Comparison of ENCODE assay signal across 18 cellular contexts in genomic region chr18:65363911-65364632, GRCh38.
DNase-seq lines count a peak whose midpoint lies in the region; ATAC-seq and TF ChIP-seq lines count a peak whose summit lies in the region.
"Had no signal": no experiment of that assay in that cellular context is flagged by ENCODE, and none has a peak within 500 bp of the region (broad histone marks: within the 10 kb centered on the region; RNA-seq: fewer than 3 reads in every experiment).

No MANE protein-coding gene starts in this region.

- DNase-seq in PC-3 (peak; percentile 11), kidney epithelial cell (ENCODE audit: low read depth) (peak; percentile 1), trophoblast cell (peak in 1 of 2 donors; percentile 5), H7 (no peak)
- DNase-seq in stimulated activated naive CD8-positive, alpha-beta T cell treated with anti-CD3 and anti-CD28 coated beads, Interleukin-15, amount 100 ng/mL, for 72 hours, result no peak
- DNase-seq: DMS79, MG63, NCI-H1417 treated with DMSO at 0.1 percent for 48 hours, NCI-H187, NCI-H446, NCI-H526 had no signal

- peak overlapping the region; percentile 96 for H2BK120ac ChIP-seq in trophoblast cell (ENCODE audit: insufficient read depth, low read length, poor library complexity)

- H2AFZ ChIP-seq in PC-3 (ENCODE audit: low read length) (no peak overlapping the region), trophoblast cell (ENCODE audit: insufficient read depth, low read length, poor library complexity) (no peak overlapping the region)

- H2AK5ac ChIP-seq in trophoblast cell (ENCODE audit: low read length), result no peak overlapping the region

- no peaks in the 10 kb centered on the region for H3K36me3 ChIP-seq in BLaER1
- H3K36me3 ChIP-seq in PC-3 (ENCODE audit: low read depth, low read length), result no peaks in the 10 kb centered on the region
- no peaks in the 10 kb centered on the region for H3K36me3 ChIP-seq in kidney epithelial cell (ENCODE audit: control insufficient read depth, insufficient read depth, low read length)
- H3K36me3 ChIP-seq in trophoblast cell (ENCODE audit: control insufficient read depth in 1 of 2, insufficient read depth in 2 of 2, low read length in 2 of 2), result no peaks in the 10 kb centered on the region
- no peaks in the 10 kb centered on the region for H3K36me3 ChIP-seq in H7 (replicated peaks; ENCODE audit: control insufficient read depth, insufficient read depth, low read length)
- H3K36me3 ChIP-seq: HAP-1, MG63, SJSA1 had no signal

- H3K9ac ChIP-seq in BLaER1, result no peak overlapping the region
- H3K9ac ChIP-seq in PC-3 (ENCODE audit: low read length), result no peak overlapping the region
- no peak overlapping the region for H3K9ac ChIP-seq in trophoblast cell (ENCODE audit: low read length)

- BruUV-seq in PC-3 (replicated peaks; lab: Mats Ljungman, UMichigan), result no TSS peak

- ATAC-seq in PC-3 (no peak), GM21423 (IDR thresholded peaks at IDR 0.05; ENCODE audit: unreplicated experiment) (no peak)
- ATAC-seq in stimulated activated naive CD8-positive, alpha-beta T cell treated with anti-CD3 and anti-CD28 coated beads, Interleukin-15, amount 100 ng/mL, for 72 hours, result no peak
- ATAC-seq: HepG2, K562 had no signal

- no peaks in the 10 kb centered on the region for H3K27me3 ChIP-seq in BLaER1
- no peaks in the 10 kb centered on the region for H3K27me3 ChIP-seq in PC-3 (ENCODE audit: low read length)
- no peaks in the 10 kb centered on the region for H3K27me3 ChIP-seq in kidney epithelial cell (ENCODE audit: control insufficient read depth, insufficient read depth, low read length)
- no peaks in the 10 kb centered on the region for H3K27me3 ChIP-seq in trophoblast cell (ENCODE audit: insufficient read depth, low read length)
- no peaks in the 10 kb centered on the region for H3K27me3 ChIP-seq in H7 (ENCODE audit: control insufficient read depth, insufficient read depth, low read length)
- H3K27me3 ChIP-seq: SJSA1 had no signal

- H3K9me3 ChIP-seq in BLaER1, result no peaks in the 10 kb centered on the region
- no peaks in the 10 kb centered on the region for H3K9me3 ChIP-seq in PC-3 (ENCODE audit: low read length)
- H3K9me3 ChIP-seq in trophoblast cell (ENCODE audit: insufficient read depth, low read depth, low read length), result no peaks in the 10 kb centered on the region
- H3K9me3 ChIP-seq: HAP-1, MG63 had no signal

- no CpG with 5 or more reads among the region's 4 CpGs for WGBS in trophoblast cell (ENCODE audit: extremely low coverage, insufficient coverage, insufficient read length)

- H4K12ac ChIP-seq in trophoblast cell (ENCODE audit: low read depth, low read length), result no peak overlapping the region

- no peak overlapping the region for H3K23ac ChIP-seq in trophoblast cell (ENCODE audit: low read length)

- peaks cover 27% of the 10 kb centered on the region for H3K79me1 ChIP-seq in trophoblast cell (ENCODE audit: low read length)

- H4K8ac ChIP-seq in trophoblast cell (ENCODE audit: low read depth, low read length), result no peak overlapping the region

- no peak overlapping the region for H3K14ac ChIP-seq in trophoblast cell (ENCODE audit: low read length)

- peak overlapping the region; percentile 98 for H2BK5ac ChIP-seq in trophoblast cell (ENCODE audit: low read depth, low read length, poor library complexity)

- H4K20me1 ChIP-seq in BLaER1 (no peaks in the 10 kb centered on the region), PC-3 (ENCODE audit: low read length) (no peaks in the 10 kb centered on the region)

- CTCF ChIA-PET in PC-3 (lab: Charles Lee), result no interaction called here

- peak overlapping the region; percentile 98 for H4K91ac ChIP-seq in trophoblast cell (ENCODE audit: low read depth, low read length)

- H3K4me3 ChIP-seq in BLaER1 (no peak overlapping the region), PC-3 (ENCODE audit: low read length) (no peak overlapping the region), kidney epithelial cell (ENCODE audit: low read depth, low read length) (no peak overlapping the region), trophoblast cell (ENCODE audit: low read depth, low read length) (no peak overlapping the region), H7 (ENCODE audit: insufficient read depth, low read depth, low read length) (no peak overlapping the region)
- H3K4me3 ChIP-seq: HAP-1, K562, MG63, SJSA1 had no signal

- H3K9me2 ChIP-seq in PC-3 (replicated peaks; ENCODE audit: low read length), result no peaks in the 10 kb centered on the region

- intact Hi-C loops in PC-3 (cut with micrococcal nuclease), result no loop called here

- H3K27ac ChIP-seq in BLaER1 (no peak overlapping the region), PC-3 (ENCODE audit: low read length) (no peak overlapping the region), trophoblast cell (ENCODE audit: low read depth, low read length) (peak overlapping the region; percentile 98)
- H3K27ac ChIP-seq: SJSA1 had no signal

- H3K18ac ChIP-seq in trophoblast cell (ENCODE audit: low read length), result no peak overlapping the region

- H3K27me3 Mint-ChIP-seq in stimulated activated naive CD8-positive, alpha-beta T cell treated with anti-CD3 and anti-CD28 coated beads, Interleukin-15, amount 100 ng/mL, for 72 hours, result no peaks in the 10 kb centered on the region
- H3K27me3 Mint-ChIP-seq: B cell had no signal

- H3K4me1 Mint-ChIP-seq in stimulated activated naive CD8-positive, alpha-beta T cell treated with anti-CD3 and anti-CD28 coated beads, Interleukin-15, amount 100 ng/mL, for 72 hours, result no peaks in the 10 kb centered on the region
- H3K4me1 Mint-ChIP-seq: B cell had no signal

- H3K4me1 ChIP-seq in BLaER1 (peaks cover 22% of the 10 kb centered on the region), PC-3 (ENCODE audit: insufficient read depth, low read length) (no peaks in the 10 kb centered on the region), trophoblast cell (ENCODE audit: control insufficient read depth in 1 of 2, insufficient read depth in 2 of 2, low read length in 2 of 2) (peaks cover 8 to 23% of the 10 kb centered on the region in 2 experiments)
- H3K4me1 ChIP-seq: SJSA1 had no signal

- TF ChIP-seq CTCF in PC-3 (conservative IDR thresholded peaks at IDR 0.05; ENCODE audit: low read depth, low read length) (no peak), kidney epithelial cell (IDR thresholded peaks at IDR 0.05; ENCODE audit: insufficient read depth, low read length, poor library complexity, severe bottlenecking) (no peak)

- H3K4me3 Mint-ChIP-seq in stimulated activated naive CD8-positive, alpha-beta T cell treated with anti-CD3 and anti-CD28 coated beads, Interleukin-15, amount 100 ng/mL, for 72 hours, result no peak overlapping the region
- H3K4me3 Mint-ChIP-seq: B cell had no signal

- no peaks in the 10 kb centered on the region for H3F3A ChIP-seq in PC-3 (ENCODE audit: low read length, unreplicated experiment)

- peak overlapping the region; percentile 65 for H2BK12ac ChIP-seq in trophoblast cell (ENCODE audit: low read length)

- no peak overlapping the region for H3K27ac Mint-ChIP-seq in stimulated activated naive CD8-positive, alpha-beta T cell treated with anti-CD3 and anti-CD28 coated beads, Interleukin-15, amount 100 ng/mL, for 72 hours
- H3K27ac Mint-ChIP-seq: B cell had no signal

- no peaks in the 10 kb centered on the region for H3K79me2 ChIP-seq in PC-3 (ENCODE audit: low read length)
- peaks cover 2% of the 10 kb centered on the region for H3K79me2 ChIP-seq in trophoblast cell (ENCODE audit: control insufficient read depth, insufficient read depth, low read length, poor library complexity)

- H3K9me3 Mint-ChIP-seq in stimulated activated naive CD8-positive, alpha-beta T cell treated with anti-CD3 and anti-CD28 coated beads, Interleukin-15, amount 100 ng/mL, for 72 hours, result peaks cover 5 to 9% of the 10 kb centered on the region in 2 donors

- no peak overlapping the region for H3K4ac ChIP-seq in trophoblast cell (ENCODE audit: low read depth, low read length)

- H3K4me2 ChIP-seq in BLaER1 (0 out of 2 replicates have a peak overlapping the region, but pooled peaks have one; percentile 6), PC-3 (ENCODE audit: low read length) (no peak overlapping the region), trophoblast cell (ENCODE audit: low read length) (peak overlapping the region; percentile 42)

- POLR2A ChIA-PET in PC-3 (lab: Charles Lee; ENCODE audit: unreplicated experiment), result no interaction called here

Comparison
In these comparisons a context has a peak if more than half of its experiments do, and no peak if none do; other contexts are left out.
1. DNase-seq: peak in PC-3 (single experiment) and kidney epithelial cell (single experiment); none in stimulated activated naive CD8-positive, alpha-beta T cell treated with anti-CD3 and anti-CD28 coated beads, Interleukin-15, amount 100 ng/mL, for 72 hours (0 of 2) and H7 (single experiment).